Comparison of ENCODE assay signal across 15 cellular contexts in genomic region chr16:85946680-85947510, GRCh38. TPM values are rescaled to one million over a fixed set of nuclear protein-coding genes. Genes with fewer than 3 reads are reported as not detected.
DNase-seq lines count a peak whose midpoint lies in the region; ATAC-seq and TF ChIP-seq lines count a peak whose summit lies in the region.
"Had no signal": no experiment of that assay in that cellular context is flagged by ENCODE, and none has a peak within 500 bp of the region (broad histone marks: within the 10 kb centered on the region; RNA-seq: fewer than 3 reads in every experiment).

No MANE protein-coding gene starts in this region.

- POLR2A ChIA-PET in CD8-positive, alpha-beta T cell (lab: Charles Lee), result no interaction called here
- POLR2A ChIA-PET in naive thymus-derived CD8-positive, alpha-beta T cell (lab: Charles Lee), result interaction anchor here (1.0 to 1.5 kb wide), 2 partner anchors 11 to 146 kb away, joined by 3 read pairs; no protein-coding TSS in a partner anchor

- H3K4me1 Mint-ChIP-seq in CD8-positive, alpha-beta T cell (ENCODE audit: low read depth), result peaks cover 38% of the 10 kb centered on the region
- peaks cover 64% of the 10 kb centered on the region for H3K4me1 Mint-ChIP-seq in activated T-helper 1 cell treated with anti-CD3 and anti-CD28 coated beads, Interleukin-12 subunit alpha, Interleukin-12 subunit beta, Interleukin-2, Interleukin-4 antibody, amounts not matched to agents 30 ng/mL and 10 ng/mL and 1 ng/mL, durations not matched to agents 14 hours and 24 hours and 36 hours (ENCODE audit: low read depth)
- H3K4me1 Mint-ChIP-seq in naive thymus-derived CD8-positive, alpha-beta T cell, result peaks cover 22 to 77% (median 53%) of the 10 kb centered on the region in 4 donors

- no peak for DNase-seq in CD8-positive, alpha-beta T cell
- no peak for DNase-seq in activated T-helper 1 cell treated with anti-CD3 and anti-CD28 coated beads, Interleukin-12 subunit alpha, Interleukin-12 subunit beta, Interleukin-2, Interleukin-4 antibody, amounts not matched to agents 30 ng/mL and 10 ng/mL and 1 ng/mL, durations not matched to agents 14 hours and 24 hours and 36 hours (ENCODE audit: low spot score)
- no peak for DNase-seq in naive thymus-derived CD8-positive, alpha-beta T cell
- no peak for DNase-seq in activated effector memory CD4-positive, alpha-beta T cell treated with Interleukin-2 at 50 U/mL for 16 hours
- no peak for DNase-seq in NCI-H146 treated with DMSO at 0.1 percent for 48 hours (lab: John Stamatoyannopoulos, UW; ENCODE audit: unreplicated experiment)
- DNase-seq in pons (ENCODE audit: low spot score), result no peak
- DNase-seq: NCI-H1105 treated with DMSO at 0.1 percent for 48 hours, NCI-H510A treated with DMSO at 0.1 percent for 48 hours, nucleus accumbens, T1000 had no signal

- H3K9me3 ChIP-seq in CD8-positive, alpha-beta T cell (ENCODE audit: low read length), result no peaks in the 10 kb centered on the region
- H3K9me3 ChIP-seq: thoracic aorta had no signal

- ATAC-seq in CD8-positive, alpha-beta T cell, result no peak
- ATAC-seq in GM21717 (IDR thresholded peaks at IDR 0.05; ENCODE audit: unreplicated experiment) (peak; percentile 1), HG03097 (IDR thresholded peaks at IDR 0.05; ENCODE audit: low FRiP score, unreplicated experiment) (no peak)
- no peak for ATAC-seq in naive thymus-derived CD8-positive, alpha-beta T cell

- no peak overlapping the region for H3K27ac ChIP-seq in CD8-positive, alpha-beta T cell (ENCODE audit: low read depth, low read length)
- H3K27ac ChIP-seq: coronary artery, thoracic aorta had no signal

- H3K4me1 ChIP-seq in CD8-positive, alpha-beta T cell (ENCODE audit: insufficient read depth, low read length), result peaks cover 23% of the 10 kb centered on the region

- no peaks in the 10 kb centered on the region for H3K27me3 Mint-ChIP-seq in CD8-positive, alpha-beta T cell (ENCODE audit: low read depth)
- peaks cover 12% of the 10 kb centered on the region for H3K27me3 Mint-ChIP-seq in activated T-helper 1 cell treated with anti-CD3 and anti-CD28 coated beads, Interleukin-12 subunit alpha, Interleukin-12 subunit beta, Interleukin-2, Interleukin-4 antibody, amounts not matched to agents 30 ng/mL and 10 ng/mL and 1 ng/mL, durations not matched to agents 14 hours and 24 hours and 36 hours (ENCODE audit: insufficient read depth)
- H3K27me3 Mint-ChIP-seq in naive thymus-derived CD8-positive, alpha-beta T cell, result no peaks in the 10 kb centered on the region

- no peak for TF ChIP-seq CTCF in CD8-positive, alpha-beta T cell (IDR thresholded peaks at IDR 0.05)

- peak overlapping the region; percentile 47 for H3K4me3 ChIP-seq in CD8-positive, alpha-beta T cell (ENCODE audit: low read depth, low read length)
- H3K4me3 ChIP-seq: smooth muscle cell had no signal

- intact Hi-C loops in CD8-positive, alpha-beta T cell (cut with DNase I, micrococcal nuclease), result no loop called here
- intact Hi-C loops in activated T-helper 1 cell treated with anti-CD3 and anti-CD28 coated beads, Interleukin-12 subunit alpha, Interleukin-12 subunit beta, Interleukin-2, Interleukin-4 antibody, amounts not matched to agents 30 ng/mL and 10 ng/mL and 1 ng/mL, durations not matched to agents 14 hours and 24 hours and 36 hours (cut with micrococcal nuclease), result loop anchor here (1.0 kb wide), 2 partner anchors 11 to 59 kb away; no protein-coding TSS in a partner anchor

- H3K9me3 Mint-ChIP-seq in CD8-positive, alpha-beta T cell, result no peaks in the 10 kb centered on the region
- no peaks in the 10 kb centered on the region for H3K9me3 Mint-ChIP-seq in activated T-helper 1 cell treated with anti-CD3 and anti-CD28 coated beads, Interleukin-12 subunit alpha, Interleukin-12 subunit beta, Interleukin-2, Interleukin-4 antibody, amounts not matched to agents 30 ng/mL and 10 ng/mL and 1 ng/mL, durations not matched to agents 14 hours and 24 hours and 36 hours
- H3K9me3 Mint-ChIP-seq in naive thymus-derived CD8-positive, alpha-beta T cell, result no peaks in the 10 kb centered on the region

- no peaks in the 10 kb centered on the region for H3K36me3 ChIP-seq in CD8-positive, alpha-beta T cell (ENCODE audit: insufficient read depth, low read length)
- H3K36me3 ChIP-seq: thoracic aorta had no signal

- CTCF ChIA-PET in CD8-positive, alpha-beta T cell (lab: Charles Lee), result interaction anchor here (0.7 to 1.3 kb wide), 4 partner anchors 10 to 126 kb away, joined by 3 to 4 read pairs (median 3); no protein-coding TSS in a partner anchor

- no peaks in the 10 kb centered on the region for H3K27me3 ChIP-seq in CD8-positive, alpha-beta T cell (ENCODE audit: insufficient read depth, low read length)

- H3K27ac Mint-ChIP-seq in CD8-positive, alpha-beta T cell, result no peak overlapping the region
- H3K27ac Mint-ChIP-seq in activated T-helper 1 cell treated with anti-CD3 and anti-CD28 coated beads, Interleukin-12 subunit alpha, Interleukin-12 subunit beta, Interleukin-2, Interleukin-4 antibody, amounts not matched to agents 30 ng/mL and 10 ng/mL and 1 ng/mL, durations not matched to agents 14 hours and 24 hours and 36 hours, result peak overlapping the region; percentile 7
- peak overlapping the region in 5 of 10 donors; percentile 9 to 84 (median 76) for H3K27ac Mint-ChIP-seq in naive thymus-derived CD8-positive, alpha-beta T cell

- H3K36me3 Mint-ChIP-seq in CD8-positive, alpha-beta T cell, result no peaks in the 10 kb centered on the region
- no peaks in the 10 kb centered on the region for H3K36me3 Mint-ChIP-seq in activated T-helper 1 cell treated with anti-CD3 and anti-CD28 coated beads, Interleukin-12 subunit alpha, Interleukin-12 subunit beta, Interleukin-2, Interleukin-4 antibody, amounts not matched to agents 30 ng/mL and 10 ng/mL and 1 ng/mL, durations not matched to agents 14 hours and 24 hours and 36 hours (ENCODE audit: low read depth)
- H3K36me3 Mint-ChIP-seq in naive thymus-derived CD8-positive, alpha-beta T cell, result no peaks in the 10 kb centered on the region

- peak overlapping the region; percentile 79 for H3K4me3 Mint-ChIP-seq in CD8-positive, alpha-beta T cell
- H3K4me3 Mint-ChIP-seq in activated T-helper 1 cell treated with anti-CD3 and anti-CD28 coated beads, Interleukin-12 subunit alpha, Interleukin-12 subunit beta, Interleukin-2, Interleukin-4 antibody, amounts not matched to agents 30 ng/mL and 10 ng/mL and 1 ng/mL, durations not matched to agents 14 hours and 24 hours and 36 hours, result peak overlapping the region; percentile 15
- H3K4me3 Mint-ChIP-seq in naive thymus-derived CD8-positive, alpha-beta T cell, result peak overlapping the region in 9 of 10 donors; percentile 14 to 93 (median 82)

RNA-seq across cellular contexts. Expression of gene IRF8, which starts 47.9 kb away (rescaled TPM):
- 10 to 100 TPM; 23.0 to 25.5 TPM for total RNA-seq in CD8-positive, alpha-beta T cell
- 158 and 166 TPM in 2 replicates for total RNA-seq in activated T-helper 1 cell treated with anti-CD3 and anti-CD28 coated beads, Interleukin-12 subunit alpha, Interleukin-12 subunit beta, Interleukin-2, Interleukin-4 antibody, amounts not matched to agents 30 ng/mL and 10 ng/mL and 1 ng/mL, durations not matched to agents 14 hours and 24 hours and 36 hours
- total RNA-seq in naive thymus-derived CD8-positive, alpha-beta T cell, result 10 to 100 TPM; 17.6 to 17.8 TPM
- 1 to 10 TPM; 2.0 to 5.8 (median 3.2) TPM for polyA plus RNA-seq in naive thymus-derived CD8-positive, alpha-beta T cell

Comparison
In these comparisons a context has a peak if more than half of its experiments do, and no peak if none do; other contexts are left out.
1. H3K4me3 Mint-ChIP-seq: peak in every context shown above with its lines; median percentile 82 in naive thymus-derived CD8-positive, alpha-beta T cell; 79 in CD8-positive, alpha-beta T cell; 15 in activated T-helper 1 cell treated with anti-CD3 and anti-CD28 coated beads, Interleukin-12 subunit alpha, Interleukin-12 subunit beta, Interleukin-2, Interleukin-4 antibody, amounts not matched to agents 30 ng/mL and 10 ng/mL and 1 ng/mL, durations not matched to agents 14 hours and 24 hours and 36 hours.